22 cellular contexts compared by ENCODE assay signal in genomic region chr3:147215660-147216059, GRCh38.
"Had no signal": no experiment of that assay in that cellular context is flagged by ENCODE, and none has a peak within 500 bp of the region (broad histone marks: within the 10 kb centered on the region; RNA-seq: fewer than 3 reads in every experiment).

No MANE protein-coding gene starts in this region.

- H3K27me3 ChIP-seq: thyroid gland had no signal

- H3K4me1 ChIP-seq: lower lobe of right lung, thyroid gland had no signal

- H3K9me3 ChIP-seq: lower lobe of right lung, thyroid gland had no signal

- H3K27me3 Mint-ChIP-seq: activated CD4-positive, alpha-beta memory T cell treated with anti-CD3 and anti-CD28 coated beads, Interleukin-2, amount 10 ng/mL, durations not matched to agents 7 days and 5 days; activated CD4-positive, alpha-beta T cell treated with anti-CD3 and anti-CD28 coated beads for 36 hours; stimulated activated memory B cell treated with anti-CD40 and anti-IgM and Interleukin-4, amounts not matched to agents 10 μg/mL and 1 μg/mL and 100 μg/mL, for 72 hours had no signal

- DNase-seq: activated CD4-positive, alpha-beta memory T cell treated with anti-CD3 and anti-CD28 coated beads, Interleukin-2, amount 10 ng/mL, durations not matched to agents 7 days and 5 days; activated CD4-positive, alpha-beta T cell treated with anti-CD3 and anti-CD28 coated beads for 36 hours; activated effector memory CD4-positive, alpha-beta T cell treated with Interleukin-2 at 50 U/mL for 16 hours; activated naive CD4-positive, alpha-beta T cell treated with anti-CD3 and anti-CD28 coated beads, Interleukin-2, amount 50 U/mL, for 16 hours; activated T-cell treated with anti-CD3 and anti-CD28 coated beads, Interleukin-2, amount 50 U/mL, for 4 hours; dermis blood vessel endothelial cell; head of caudate nucleus; left colon; lower lobe of right lung; nucleus accumbens; posterior cingulate gyrus; retina; stimulated activated CD4-positive, alpha-beta T cell treated with anti-CD3 and anti-CD28 coated beads, Interleukin-2, amount 100 ng/mL, for 48 hours; thyroid gland; WERI-Rb-1 had no signal

- H3K4me3 Mint-ChIP-seq: activated CD4-positive, alpha-beta memory T cell treated with anti-CD3 and anti-CD28 coated beads, Interleukin-2, amount 10 ng/mL, durations not matched to agents 7 days and 5 days; activated CD4-positive, alpha-beta T cell treated with anti-CD3 and anti-CD28 coated beads for 36 hours; activated T-cell treated with anti-CD3 and anti-CD28 coated beads, Interleukin-2, amount 50 U/mL, for 4 hours; nephron; stimulated activated memory B cell treated with anti-CD40 and anti-IgM and Interleukin-4, amounts not matched to agents 10 μg/mL and 1 μg/mL and 100 μg/mL, for 72 hours had no signal

- H3K9me3 Mint-ChIP-seq: nephron; stimulated activated memory B cell treated with anti-CD40 and anti-IgM and Interleukin-4, amounts not matched to agents 10 μg/mL and 1 μg/mL and 100 μg/mL, for 72 hours had no signal

- FAIRE-seq: astrocyte, bronchial epithelial cell, frontal cortex, urothelium cell line had no signal

- H3K4me3 ChIP-seq: lower lobe of right lung, thyroid gland had no signal

- H3K4me1 Mint-ChIP-seq: activated CD4-positive, alpha-beta memory T cell treated with anti-CD3 and anti-CD28 coated beads, Interleukin-2, amount 10 ng/mL, durations not matched to agents 7 days and 5 days; activated CD4-positive, alpha-beta T cell treated with anti-CD3 and anti-CD28 coated beads for 36 hours; stimulated activated memory B cell treated with anti-CD40 and anti-IgM and Interleukin-4, amounts not matched to agents 10 μg/mL and 1 μg/mL and 100 μg/mL, for 72 hours had no signal

- ATAC-seq: activated CD4-positive, alpha-beta T cell treated with anti-CD3 and anti-CD28 coated beads for 36 hours; activated T-cell treated with anti-CD3 and anti-CD28 coated beads, Interleukin-2, amount 50 U/mL, for 4 hours; left colon; lower lobe of right lung; stimulated activated memory B cell treated with anti-CD40 and anti-IgM and Interleukin-4, amounts not matched to agents 10 μg/mL and 1 μg/mL and 100 μg/mL, for 72 hours had no signal

- H3K36me3 Mint-ChIP-seq: stimulated activated memory B cell treated with anti-CD40 and anti-IgM and Interleukin-4, amounts not matched to agents 10 μg/mL and 1 μg/mL and 100 μg/mL, for 72 hours had no signal

- H3K27ac Mint-ChIP-seq: activated CD4-positive, alpha-beta memory T cell treated with anti-CD3 and anti-CD28 coated beads, Interleukin-2, amount 10 ng/mL, durations not matched to agents 7 days and 5 days; activated CD4-positive, alpha-beta T cell treated with anti-CD3 and anti-CD28 coated beads for 36 hours; nephron; stimulated activated memory B cell treated with anti-CD40 and anti-IgM and Interleukin-4, amounts not matched to agents 10 μg/mL and 1 μg/mL and 100 μg/mL, for 72 hours had no signal

- H3K36me3 ChIP-seq: lower lobe of right lung, thyroid gland, WERI-Rb-1 had no signal

- H3K27ac ChIP-seq: epithelial cell of prostate, lower lobe of right lung, thyroid gland, WERI-Rb-1 had no signal
